ENCODE assay signal across 8 cellular contexts in the genomic region with DNA sequence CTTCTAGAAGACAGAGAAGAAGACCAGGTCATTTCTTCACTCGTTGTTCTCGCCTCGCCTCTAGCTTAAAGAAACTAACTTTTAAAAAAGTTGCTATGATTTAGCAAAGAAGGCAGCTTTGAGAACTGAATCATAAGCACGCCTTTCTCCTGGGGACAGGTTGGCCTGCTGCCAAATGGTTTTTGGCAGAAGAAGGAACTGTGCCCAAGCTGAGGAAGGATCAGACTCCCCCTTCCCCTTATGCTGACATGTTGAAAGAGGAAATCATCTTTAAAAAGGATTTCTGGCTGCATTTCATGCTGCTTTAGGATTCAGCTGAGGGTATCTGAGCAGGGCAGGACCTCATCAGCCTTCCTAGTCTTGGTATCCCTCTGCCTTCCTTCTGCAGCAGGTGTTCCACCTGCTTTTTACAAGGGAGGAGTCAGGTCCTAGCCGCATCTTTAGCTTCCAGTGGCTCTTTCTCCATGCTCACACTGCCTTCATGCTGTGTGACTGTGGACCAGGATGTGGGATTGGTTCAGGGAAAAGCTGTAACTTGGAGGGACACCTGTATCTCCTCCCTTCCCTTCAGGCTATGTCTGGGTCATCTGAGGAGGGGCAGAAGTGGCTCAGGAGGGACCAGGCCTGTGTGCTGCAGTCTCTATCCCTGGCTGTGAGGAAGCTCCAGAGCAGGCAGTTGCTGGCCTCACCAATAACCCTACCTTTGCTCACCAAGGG. TPM values are rescaled to one million over a fixed set of nuclear protein-coding genes. Genes with fewer than 3 reads are reported as not detected.
A peak's percentile ranks its signal among the peaks of the same experiment; 100 is the strongest.
DNase-seq lines count a peak whose midpoint lies in the region; ATAC-seq and TF ChIP-seq lines count a peak whose summit lies in the region.

No MANE protein-coding gene starts in this region.

- TF ChIP-seq CTCF in BJ (IDR thresholded peaks at IDR 0.05; ENCODE audit: insufficient read depth, low read depth, low read length) (no peak), colonic mucosa (IDR thresholded peaks at IDR 0.05) (no peak)

- intact Hi-C loops in colonic mucosa (cut with DNase I) = no loop called here

- DNase-seq in BJ (ENCODE audit: low read depth) (peak; percentile 23), NCI-H446 (lab: John Stamatoyannopoulos, UW) (peak; percentile 88 to 92), colonic mucosa (peak; percentile 53), myocyte (ENCODE audit: low read depth) (peak; percentile 74), NCI-H1930 (lab: John Stamatoyannopoulos, UW) (no peak), NCI-H510A treated with DMSO at 0.1 percent for 48 hours (lab: John Stamatoyannopoulos, UW) (no peak)
- DNase-seq in stimulated activated naive CD4-positive, alpha-beta T cell (lab: John Stamatoyannopoulos, UW) = no peak

- no peaks in the 10 kb centered on the region for H3K4me1 ChIP-seq in colonic mucosa

- H3K9me3 ChIP-seq in colonic mucosa = no peaks in the 10 kb centered on the region

- peak overlapping the region in 1 of 2 donors; percentile 43 for H3K9ac ChIP-seq in colonic mucosa (ENCODE audit: low read depth in 2 of 2, low read length in 2 of 2)

- peak overlapping the region; percentile 34 for H3K27ac ChIP-seq in colonic mucosa

- peaks cover 41% of the 10 kb centered on the region for H3K36me3 ChIP-seq in BJ (ENCODE audit: control insufficient read depth, insufficient read depth, low read length)
- no peaks in the 10 kb centered on the region for H3K36me3 ChIP-seq in colonic mucosa

- POLR2A ChIA-PET in BJ (lab: Charles Lee) = no interaction called here

- H3K27me3 ChIP-seq in BJ (ENCODE audit: control insufficient read depth, insufficient read depth, low read length) = no peaks in the 10 kb centered on the region
- no peaks in the 10 kb centered on the region for H3K27me3 ChIP-seq in colonic mucosa

- no peak overlapping the region for H3K4me3 ChIP-seq in BJ (ENCODE audit: low read depth, low read length)
- H3K4me3 ChIP-seq in colonic mucosa = peak overlapping the region; percentile 6

- no peak for ATAC-seq in HG03469 (IDR thresholded peaks at IDR 0.05; ENCODE audit: unreplicated experiment)

- CTCF ChIA-PET in BJ (lab: Yijun Ruan, JAX) = interaction anchor here (1.3 to 1.4 kb wide), 2 partner anchors 23 to 33 kb away, joined by 4 read pairs; no protein-coding TSS in a partner anchor

RNA-seq across cellular contexts. Expression of gene HACD2, which starts 34.1 kb away (rescaled TPM):
- 29.8 and 52.7 TPM in 2 replicates for polyA plus RNA-seq in BJ (2011; rRNA removed)
- 29.9 and 31.9 TPM in 2 replicates for polyA minus RNA-seq in BJ (2011; rRNA and poly(A)+ RNA removed)
- total RNA-seq in colonic mucosa (10 to 100 TPM; 60.3 to 61.2 TPM), myocyte (14.4 and 17.3 TPM in 2 replicates)
- 21.0 TPM for polyA plus RNA-seq in myocyte (2012)

Comparison
In these comparisons a context has a peak if more than half of its experiments do, and no peak if none do; other contexts are left out.
1. DNase-seq: peak in BJ (single experiment), NCI-H446 (2 of 2), colonic mucosa (single experiment) and myocyte (single experiment); none in NCI-H1930 (0 of 2), stimulated activated naive CD4-positive, alpha-beta T cell (0 of 6) and NCI-H510A treated with DMSO at 0.1 percent for 48 hours (single experiment).